In genomic region chr5:4584982-4585381, GRCh38 we compare ENCODE assay signal across 1 cellular context.
TF ChIP-seq lines count a peak whose summit lies in the region.

No MANE protein-coding gene starts in this region.

TF ChIP-seq in HEK293T, 16 proteins besides CTCF, POLR2A, EP300 and RAD21 (continued from another document):
- TF ChIP-seq ELF4 (IDR thresholded peaks at IDR 0.05) (no peak), NFRKB (IDR thresholded peaks at IDR 0.05) (no peak)
TF ChIP-seq in HEK293T: peak in this region for 0.
